ENCODE assay signal across 8 cellular contexts in the genomic region with DNA sequence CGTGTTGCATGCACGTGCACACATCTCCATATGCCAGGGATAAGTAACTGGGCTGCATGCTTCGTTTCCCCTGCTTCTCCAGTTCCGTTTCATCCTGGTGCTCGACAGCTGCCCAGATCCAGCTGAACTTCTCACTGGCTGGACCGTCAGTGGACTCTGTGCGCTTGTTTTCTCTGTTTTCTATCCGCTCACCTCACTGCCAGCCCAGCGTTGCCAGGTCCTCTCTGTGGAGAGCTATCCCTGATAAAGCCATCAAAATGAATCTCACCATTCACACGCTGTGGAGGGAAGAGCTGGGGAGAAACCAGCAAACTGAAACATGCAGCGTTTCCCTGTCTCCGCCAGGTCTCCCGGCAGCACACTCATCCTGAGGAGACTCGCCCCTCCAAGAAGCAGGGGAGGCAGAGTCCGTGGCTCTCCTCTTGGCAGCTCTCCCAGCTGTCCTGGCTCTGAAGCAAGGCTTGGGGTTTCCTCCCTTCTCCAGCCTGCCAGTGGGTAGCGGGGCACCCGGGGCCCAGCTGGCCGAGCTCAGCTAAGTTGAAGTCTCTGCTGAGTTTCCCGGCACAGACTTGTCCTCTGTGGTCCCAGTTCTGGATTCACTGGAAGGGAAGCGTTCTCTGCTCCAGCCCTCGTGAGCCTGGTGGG.
DNase-seq lines count a peak whose midpoint lies in the region; ATAC-seq, FAIRE-seq and TF ChIP-seq lines count a peak whose summit lies in the region.

No MANE protein-coding gene starts in this region.

- no peaks in the 10 kb centered on the region for H3K9me3 ChIP-seq in IMR-90 (ENCODE audit: control insufficient read depth, insufficient read depth, low read length)
- H3K9me3 ChIP-seq in endothelial cell of umbilical vein (replicated peaks; ENCODE audit: control insufficient read depth, insufficient read depth, low read length), result no peaks in the 10 kb centered on the region
- no peaks in the 10 kb centered on the region for H3K9me3 ChIP-seq in OCI-LY7 (ENCODE audit: low read length)

- H3K4me1 ChIP-seq in IMR-90 (ENCODE audit: control insufficient read depth, insufficient read depth, low read length), result peaks cover 27% of the 10 kb centered on the region
- peaks cover 11% of the 10 kb centered on the region for H3K4me1 ChIP-seq in endothelial cell of umbilical vein (ENCODE audit: control insufficient read depth, extremely low read depth, insufficient read depth, low read length)
- no peaks in the 10 kb centered on the region for H3K4me1 ChIP-seq in OCI-LY7 (ENCODE audit: insufficient read depth, low read length, poor library complexity, severe bottlenecking)

- H3K4ac ChIP-seq in IMR-90 (ENCODE audit: low read depth, low read length), result no peak overlapping the region

- H4K5ac ChIP-seq in IMR-90 (ENCODE audit: low read depth, low read length), result no peak overlapping the region

- FAIRE-seq in endothelial cell of umbilical vein (lab: Jason Lieb, UNC), result no peak

- no peak overlapping the region for H3K27ac ChIP-seq in IMR-90 (ENCODE audit: insufficient read depth, low read length)
- no peak overlapping the region for H3K27ac ChIP-seq in endothelial cell of umbilical vein (ENCODE audit: insufficient read depth, low read depth, low read length)
- H3K27ac ChIP-seq in OCI-LY7 (ENCODE audit: low read depth, low read length, poor library complexity, severe bottlenecking), result no peak overlapping the region

- H2AK9ac ChIP-seq in IMR-90 (replicated peaks; ENCODE audit: low read depth, low read length, poor library complexity), result peak overlapping the region; percentile 59

- CTCF ChIA-PET in IMR-90 (lab: Yijun Ruan, JAX), result no interaction called here
- CTCF ChIA-PET in endothelial cell of umbilical vein (lab: Charles Lee), result interaction anchor here (0.8 to 1.0 kb wide), 3 partner anchors 20 to 123 kb away, joined by 3 read pairs; no protein-coding TSS in a partner anchor
- CTCF ChIA-PET in OCI-LY7 (lab: Charles Lee; ENCODE audit: unreplicated experiment), result no interaction called here

- POLR2A ChIA-PET in IMR-90 (lab: Charles Lee; ENCODE audit: unreplicated experiment) (no interaction called here), endothelial cell of umbilical vein (lab: Charles Lee) (no interaction called here), OCI-LY7 (lab: Charles Lee) (no interaction called here)

- H3K27me3 ChIP-seq in IMR-90 (ENCODE audit: control insufficient read depth, insufficient read depth, low read length), result no peaks in the 10 kb centered on the region
- no peaks in the 10 kb centered on the region for H3K27me3 ChIP-seq in endothelial cell of umbilical vein (ENCODE audit: control insufficient read depth in 2 of 2, insufficient read depth in 2 of 2, low read length in 2 of 2)

- H2BK20ac ChIP-seq in IMR-90 (ENCODE audit: low read depth, low read length), result no peak overlapping the region

- no peak overlapping the region for H3K23ac ChIP-seq in IMR-90 (ENCODE audit: low read depth, low read length)

- H3K18ac ChIP-seq in IMR-90 (ENCODE audit: low read depth, low read length), result no peak overlapping the region

- TF ChIP-seq CTCF in IMR-90 (conservative IDR thresholded peaks at IDR 0.05; ENCODE audit: low read depth, low read length), result no peak
- no peak for TF ChIP-seq CTCF in endothelial cell of umbilical vein (IDR thresholded peaks at IDR 0.05; ENCODE audit: extremely low read depth in 1 of 2, insufficient read depth in 1 of 2, low read depth in 1 of 2, low read length in 2 of 2)
- TF ChIP-seq CTCF in OCI-LY7 (conservative IDR thresholded peaks at IDR 0.05; ENCODE audit: low read length), result no peak

- no peak overlapping the region for H2BK120ac ChIP-seq in IMR-90 (ENCODE audit: low read depth, low read length)

- H3K4me2 ChIP-seq in IMR-90 (ENCODE audit: low read depth, low read length) (no peak overlapping the region; the same call in 1 of the 2 replicates), endothelial cell of umbilical vein (ENCODE audit: insufficient read depth, low read length) (no peak overlapping the region), OCI-LY7 (ENCODE audit: low read length) (no peak overlapping the region)

- H2AFZ ChIP-seq in IMR-90 (replicated peaks; ENCODE audit: low read length, poor library complexity) (peak overlapping the region; percentile 34), endothelial cell of umbilical vein (ENCODE audit: low read depth, low read length) (no peak overlapping the region), OCI-LY7 (ENCODE audit: low read length) (no peak overlapping the region)

- no peak overlapping the region for H4K8ac ChIP-seq in IMR-90 (ENCODE audit: low read depth in 2 of 2, low read length in 2 of 2)

- DNase-seq in ACHN, result peak; percentile 13
- peak; percentile 81 for DNase-seq in IMR-90
- DNase-seq in endothelial cell of umbilical vein (ENCODE audit: low read depth, low spot score), result peak; percentile 48
- peak; percentile 76 for DNase-seq in midbrain (lab: John Stamatoyannopoulos, UW)
- no peak for DNase-seq in HPDE6-E6E7 (ENCODE audit: extremely low spot score)
- no peak for DNase-seq in NCI-H1436 (lab: John Stamatoyannopoulos, UW)
- DNase-seq in OCI-LY7 (ENCODE audit: low spot score), result no peak
- no peak for DNase-seq in NCI-H146 (lab: John Stamatoyannopoulos, UW)

- BruUV-seq in IMR-90 (replicated peaks; lab: Mats Ljungman, UMichigan) (no TSS peak), endothelial cell of umbilical vein (replicated peaks; lab: Mats Ljungman, UMichigan) (no TSS peak), OCI-LY7 (replicated peaks; lab: Mats Ljungman, UMichigan) (no TSS peak)

- H3K9me2 ChIP-seq in OCI-LY7 (ENCODE audit: insufficient read depth, low read length), result no peaks in the 10 kb centered on the region

- 69% methylated on average over 5 of the region's 21 CpGs; no CpG with 5 or more reads in 1 of the 2 experiments for WGBS in IMR-90 (ENCODE audit: extremely low coverage in 2 of 2, insufficient read length in 1 of 2), 2 experiments

- in situ Hi-C loops in ACHN (cut with HindIII; ENCODE audit: low pct_ligation_motif_present, low pct_unique_long_range_greater_than_20kb, low sequenced_read_pairs) (no loop called here), IMR-90 (cut with MboI; ENCODE audit: low sequenced_read_pairs) (no loop called here)

- H3K9me1 ChIP-seq in IMR-90 (ENCODE audit: insufficient read depth, low read length) (peaks cover 28% of the 10 kb centered on the region), endothelial cell of umbilical vein (replicated peaks; ENCODE audit: control insufficient read depth, extremely low read depth, insufficient read depth, low read length) (no peaks in the 10 kb centered on the region)

- ATAC-seq in IMR-90 (ENCODE audit: low read depth), result peak; percentile 16; the same call in 1 of the 2 replicates

- dilution Hi-C loops in IMR-90 (cut with HindIII; ENCODE audit: low sequenced_read_pairs, unreplicated experiment), result no loop called here
- dilution Hi-C loops in endothelial cell of umbilical vein (cut with MboI; ENCODE audit: extremely low pct_ligation_motif_present, low sequenced_read_pairs), result no loop called here

- peaks cover 88% of the 10 kb centered on the region for H4K20me1 ChIP-seq in IMR-90 (ENCODE audit: insufficient read depth, low read length)
- H4K20me1 ChIP-seq in endothelial cell of umbilical vein (replicated peaks; ENCODE audit: control insufficient read depth, extremely low read depth, insufficient read depth, low read length), result no peaks in the 10 kb centered on the region
- no peaks in the 10 kb centered on the region for H4K20me1 ChIP-seq in OCI-LY7 (ENCODE audit: insufficient read depth, low read length)

- H3K36me3 ChIP-seq in IMR-90 (ENCODE audit: control insufficient read depth, insufficient read depth, low read length) (peaks cover 43% of the 10 kb centered on the region), endothelial cell of umbilical vein (ENCODE audit: control insufficient read depth in 2 of 2, extremely low read depth in 1 of 2, insufficient read depth in 2 of 2, low read length in 2 of 2) (peaks cover 2 to 6% of the 10 kb centered on the region in 2 experiments), OCI-LY7 (ENCODE audit: insufficient read depth, low read length) (0 out of 2 replicates have a peak, but pooled peaks cover 3% of the 10 kb centered on the region)

- H3K9ac ChIP-seq in IMR-90 (ENCODE audit: low read depth, low read length) (no peak overlapping the region), endothelial cell of umbilical vein (replicated peaks; ENCODE audit: extremely low read depth, insufficient read depth, low read length) (no peak overlapping the region)

- no peak overlapping the region for H3K4me3 ChIP-seq in IMR-90 (ENCODE audit: insufficient read depth, low read depth, low read length)
- H3K4me3 ChIP-seq in endothelial cell of umbilical vein (replicated peaks in 1 of 3; ENCODE audit: insufficient read depth in 1 of 3, low read depth in 1 of 3, low read length in 3 of 3), result no peak overlapping the region
- no peak overlapping the region for H3K4me3 ChIP-seq in OCI-LY7 (ENCODE audit: low read depth, low read length, poor library complexity, severe bottlenecking)

- no peak overlapping the region for H3K14ac ChIP-seq in IMR-90 (replicated peaks; ENCODE audit: low read depth, low read length)

- TF ChIP-seq POLR2A in IMR-90 (IDR thresholded peaks at IDR 0.05; ENCODE audit: low read depth, low read length) (no peak), endothelial cell of umbilical vein (IDR thresholded peaks at IDR 0.05; ENCODE audit: low read depth, low read length) (no peak)

- no peak overlapping the region for H4K91ac ChIP-seq in IMR-90 (ENCODE audit: insufficient read depth, low read depth, low read length)

- no peak overlapping the region for H2BK15ac ChIP-seq in IMR-90 (ENCODE audit: low read depth, low read length)

- TF ChIP-seq RAD21 in IMR-90 (IDR thresholded peaks at IDR 0.05; ENCODE audit: low read length), result no peak

- peak overlapping the region; percentile 81; the same call in 1 of the 2 replicates for H2AK5ac ChIP-seq in IMR-90 (ENCODE audit: low read depth, low read length)

- no peak overlapping the region for H2BK5ac ChIP-seq in IMR-90 (ENCODE audit: low read depth, low read length, poor library complexity, severe bottlenecking)

- intact Hi-C loops in IMR-90 (cut with micrococcal nuclease) (no loop called here), endothelial cell of umbilical vein (cut with micrococcal nuclease) (loop anchor here (5.0 kb wide), 1 partner anchor 50 kb away; no protein-coding TSS in a partner anchor), OCI-LY7 (cut with micrococcal nuclease; ENCODE audit: unreplicated experiment) (no loop called here)

- no peaks in the 10 kb centered on the region for H3K79me2 ChIP-seq in endothelial cell of umbilical vein (ENCODE audit: control insufficient read depth, insufficient read depth, low read length)
- no peaks in the 10 kb centered on the region for H3K79me2 ChIP-seq in OCI-LY7 (ENCODE audit: insufficient read depth, low read depth, low read length)

- H3K56ac ChIP-seq in IMR-90 (ENCODE audit: extremely low read depth, insufficient read depth, low read length), result no peak overlapping the region

- H3K79me1 ChIP-seq in IMR-90 (ENCODE audit: low read depth in 1 of 2, low read length in 2 of 2), result peaks cover 26 to 75% of the 10 kb centered on the region in 2 experiments

TF ChIP-seq in IMR-90, 13 proteins besides CTCF, POLR2A, EP300 and RAD21 (continues in another document):
- no peak for TF ChIP-seq RCOR1 (IDR thresholded peaks at IDR 0.05; ENCODE audit: insufficient replicate concordance, low read length)

TF ChIP-seq in endothelial cell of umbilical vein, 7 proteins besides CTCF, POLR2A, EP300 and RAD21 (continues in another document):
- no peak for TF ChIP-seq GATA2 (IDR thresholded peaks at IDR 0.05; ENCODE audit: insufficient read depth, insufficient read length, low read depth, low read length)

Comparison
In these comparisons a context has a peak if more than half of its experiments do, and no peak if none do; other contexts are left out.
1. DNase-seq: peak in ACHN (single experiment), IMR-90 (single experiment), endothelial cell of umbilical vein (single experiment) and midbrain (single experiment); none in HPDE6-E6E7 (single experiment), NCI-H1436 (single experiment), OCI-LY7 (single experiment) and NCI-H146 (single experiment).